In the genomic region with DNA sequence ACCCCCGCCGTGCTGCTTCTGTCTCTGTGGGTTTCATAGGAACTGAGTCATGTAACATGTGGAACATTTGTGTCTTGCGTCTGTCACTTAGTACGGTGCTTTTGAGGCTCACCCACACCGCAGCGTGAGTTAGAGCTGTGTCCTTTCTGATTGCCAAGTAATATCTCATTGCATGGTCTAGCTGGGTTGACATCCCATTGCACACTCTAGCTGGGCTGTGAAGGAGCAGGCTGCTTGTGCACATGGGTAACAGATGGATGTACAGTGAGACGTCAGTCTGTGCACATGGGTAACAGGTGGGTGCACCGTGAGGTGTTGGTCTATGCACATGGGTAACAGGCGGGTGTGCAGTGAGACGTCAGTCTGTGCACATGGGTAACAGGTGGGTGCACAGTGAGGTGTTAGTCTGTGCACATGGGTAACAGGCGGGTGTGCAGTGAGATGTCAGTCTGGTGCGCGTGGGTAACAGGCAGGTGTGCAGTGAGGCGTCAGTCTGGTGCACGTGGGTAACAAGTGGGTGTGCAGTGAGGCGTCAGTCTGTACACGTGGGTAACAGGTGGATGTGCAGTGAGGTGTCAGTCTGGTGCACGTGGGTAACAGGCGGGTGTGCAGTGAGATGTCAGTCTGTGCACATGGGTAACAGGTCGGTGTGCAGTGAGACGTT, we compare ENCODE assay signal across 8 cellular contexts. TPM values are rescaled to one million over a fixed set of nuclear protein-coding genes. Genes with fewer than 3 reads are reported as not detected.
DNase-seq lines count a peak whose midpoint lies in the region; ATAC-seq and TF ChIP-seq lines count a peak whose summit lies in the region.
"Not testable (repeated sequence)": the region's sequence is repeated elsewhere in the genome, so short reads cannot be mapped to it uniquely, and the experiment has no call there.

No MANE protein-coding gene starts in this region.

- not testable (repeated sequence) for H3K27ac ChIP-seq in CD4-positive, CD25-positive, alpha-beta regulatory T cell (ENCODE audit: insufficient read depth, low read length, poor library complexity, severe bottlenecking); left lung

- H3K4me1 Mint-ChIP-seq in CD4-positive, CD25-positive, alpha-beta regulatory T cell: peaks cover 0 to 19% (median 6%) of the 10 kb centered on the region in 4 donors
- peaks cover 33% of the 10 kb centered on the region for H3K4me1 Mint-ChIP-seq in activated CD4-positive, alpha-beta T cell treated with anti-CD3 and anti-CD28 coated beads for 36 hours
- peaks cover 26% of the 10 kb centered on the region for H3K4me1 Mint-ChIP-seq in activated naive CD4-positive, alpha-beta T cell treated with anti-CD3 and anti-CD28 coated beads for 36 hours (ENCODE audit: low read depth)

- CTCF ChIA-PET in activated CD4-positive, alpha-beta T cell treated with anti-CD3 and anti-CD28 coated beads for 36 hours (lab: Charles Lee): interaction anchor here (1.0 kb wide), 1 partner anchor 116 kb away, joined by 3 read pairs; no protein-coding TSS in a partner anchor
- CTCF ChIA-PET in activated naive CD4-positive, alpha-beta T cell treated with anti-CD3 and anti-CD28 coated beads for 36 hours (lab: Charles Lee): interaction anchor here (0.7 kb wide), 1 partner anchor 11 kb away, joined by 3 read pairs; no protein-coding TSS in a partner anchor

- peak overlapping the region in 1 of 4 donors; percentile 25 for H3K4me3 Mint-ChIP-seq in CD4-positive, CD25-positive, alpha-beta regulatory T cell
- H3K4me3 Mint-ChIP-seq in activated CD4-positive, alpha-beta T cell treated with anti-CD3 and anti-CD28 coated beads for 36 hours: peak overlapping the region; percentile 1
- H3K4me3 Mint-ChIP-seq in activated naive CD4-positive, alpha-beta T cell treated with anti-CD3 and anti-CD28 coated beads for 36 hours: not testable (repeated sequence)

- peak overlapping the region; percentile 24 to 70 (median 33) for H3K27ac Mint-ChIP-seq in CD4-positive, CD25-positive, alpha-beta regulatory T cell
- H3K27ac Mint-ChIP-seq in activated CD4-positive, alpha-beta T cell treated with anti-CD3 and anti-CD28 coated beads for 36 hours: peak overlapping the region; percentile 78
- peak overlapping the region; percentile 54 for H3K27ac Mint-ChIP-seq in activated naive CD4-positive, alpha-beta T cell treated with anti-CD3 and anti-CD28 coated beads for 36 hours

- H3K36me3 Mint-ChIP-seq in CD4-positive, CD25-positive, alpha-beta regulatory T cell; activated CD4-positive, alpha-beta T cell treated with anti-CD3 and anti-CD28 coated beads for 36 hours (ENCODE audit: low read depth); activated naive CD4-positive, alpha-beta T cell treated with anti-CD3 and anti-CD28 coated beads for 36 hours (ENCODE audit: low read depth): not testable (repeated sequence)

- H3K4me3 ChIP-seq in CD4-positive, CD25-positive, alpha-beta regulatory T cell (ENCODE audit: low read depth, low read length); left lung: not testable (repeated sequence)

- DNase-seq in CD4-positive, CD25-positive, alpha-beta regulatory T cell: peak in 1 of 3 donors; percentile 20
- peak; percentile 92 for DNase-seq in activated CD4-positive, alpha-beta T cell treated with anti-CD3 and anti-CD28 coated beads for 36 hours
- DNase-seq in activated naive CD4-positive, alpha-beta T cell treated with anti-CD3 and anti-CD28 coated beads for 36 hours: peak; percentile 88
- DNase-seq in left lung: not testable (repeated sequence)
- peak; percentile 50 for DNase-seq in stimulated activated CD8-positive, alpha-beta memory T cell treated with anti-CD3 and anti-CD28 coated beads, Interleukin-12 subunit alpha, Interleukin-12 subunit beta, amount 100 ng/mL, for 24 hours (ENCODE audit: extremely low read depth)

- H3K4me1 ChIP-seq in CD4-positive, CD25-positive, alpha-beta regulatory T cell (ENCODE audit: control insufficient read depth, insufficient read depth, low read length, poor library complexity, severe bottlenecking): not testable (repeated sequence)
- H3K4me1 ChIP-seq in left lung: peaks cover 0 to 12% of the 10 kb centered on the region in 2 donors

- not testable (repeated sequence) for H3K27me3 ChIP-seq in CD4-positive, CD25-positive, alpha-beta regulatory T cell (ENCODE audit: control insufficient read depth, insufficient read depth, low read length); left lung

- not testable (repeated sequence) for TF ChIP-seq CTCF in left lung (IDR thresholded peaks at IDR 0.05)

- H3K27me3 Mint-ChIP-seq in CD4-positive, CD25-positive, alpha-beta regulatory T cell; activated CD4-positive, alpha-beta T cell treated with anti-CD3 and anti-CD28 coated beads for 36 hours; activated naive CD4-positive, alpha-beta T cell treated with anti-CD3 and anti-CD28 coated beads for 36 hours (ENCODE audit: low read depth): not testable (repeated sequence)

- not testable (repeated sequence) for H3K9me3 Mint-ChIP-seq in CD4-positive, CD25-positive, alpha-beta regulatory T cell; activated CD4-positive, alpha-beta T cell treated with anti-CD3 and anti-CD28 coated beads for 36 hours (ENCODE audit: low read depth); activated naive CD4-positive, alpha-beta T cell treated with anti-CD3 and anti-CD28 coated beads for 36 hours

- H3K36me3 ChIP-seq in CD4-positive, CD25-positive, alpha-beta regulatory T cell (ENCODE audit: control insufficient read depth, insufficient read depth, low read length); left lung: not testable (repeated sequence)

- ATAC-seq in CD4-positive, CD25-positive, alpha-beta regulatory T cell (ENCODE audit: low read depth in 2 of 2): peak; percentile 81 to 85
- peak; percentile 55 for ATAC-seq in GM19328 (IDR thresholded peaks at IDR 0.05; ENCODE audit: unreplicated experiment)
- peak; percentile 72 for ATAC-seq in HG02759 (IDR thresholded peaks at IDR 0.05; ENCODE audit: unreplicated experiment)
- ATAC-seq in HG03558 (IDR thresholded peaks at IDR 0.05; ENCODE audit: extremely low read depth, unreplicated experiment): peak; percentile 58
- peak; percentile 98 for ATAC-seq in activated CD4-positive, alpha-beta T cell treated with anti-CD3 and anti-CD28 coated beads for 36 hours
- ATAC-seq in left lung: peak; percentile 72

- intact Hi-C loops in activated CD4-positive, alpha-beta T cell treated with anti-CD3 and anti-CD28 coated beads for 36 hours (cut with DNase I, micrococcal nuclease): loop anchor here in 1 of 2 experiments (2.0 kb wide), 1 partner anchor 20 kb away; no protein-coding TSS in a partner anchor
- intact Hi-C loops in activated naive CD4-positive, alpha-beta T cell treated with anti-CD3 and anti-CD28 coated beads for 36 hours (cut with micrococcal nuclease); left lung (cut with DNase I): not testable (repeated sequence)

- H3K9me3 ChIP-seq in CD4-positive, CD25-positive, alpha-beta regulatory T cell (ENCODE audit: control insufficient read depth in 2 of 2, low read length in 2 of 2); left lung: not testable (repeated sequence)

- POLR2A ChIA-PET in activated CD4-positive, alpha-beta T cell treated with anti-CD3 and anti-CD28 coated beads for 36 hours (lab: Charles Lee): not testable (repeated sequence)

RNA-seq across cellular contexts. Expression of a gene that starts 58.5 kb away (rescaled TPM):
- total RNA-seq in CD4-positive, CD25-positive, alpha-beta regulatory T cell: 69.9 TPM
- 100 to 1,000 TPM; 108 to 141 (median 123) TPM for polyA plus RNA-seq in CD4-positive, CD25-positive, alpha-beta regulatory T cell
- total RNA-seq in activated CD4-positive, alpha-beta T cell treated with anti-CD3 and anti-CD28 coated beads for 36 hours: 10 to 100 TPM; 78.3 to 98.0 TPM
- 10 to 100 TPM; 82.5 to 85.1 TPM for total RNA-seq in activated naive CD4-positive, alpha-beta T cell treated with anti-CD3 and anti-CD28 coated beads for 36 hours
- total RNA-seq in left lung: 10 to 100 TPM; 93.7 to 99.3 TPM
